32 cellular contexts compared by ENCODE assay signal in the genomic region with DNA sequence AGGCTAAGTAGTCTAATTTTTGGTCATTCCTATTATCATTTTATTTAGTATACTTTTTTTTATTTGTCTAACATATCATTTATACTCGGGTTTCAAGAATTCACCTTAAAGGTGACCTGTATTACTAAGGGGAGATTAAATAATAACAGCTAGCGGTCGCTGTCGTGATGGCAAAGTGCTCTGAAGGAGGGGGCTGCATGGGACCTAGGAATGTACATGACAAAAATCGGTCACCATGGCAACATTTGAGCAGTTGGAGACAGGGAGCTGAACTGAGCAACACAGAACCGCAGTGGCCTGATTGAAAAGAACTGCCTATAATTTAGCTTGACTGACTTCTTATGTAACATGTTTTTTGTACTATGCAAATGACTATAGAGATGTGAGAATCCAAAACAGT. TPM values are rescaled to one million over a fixed set of nuclear protein-coding genes. Genes with fewer than 3 reads are reported as not detected.
DNase-seq lines count a peak whose midpoint lies in the region; ATAC-seq, FAIRE-seq and TF ChIP-seq lines count a peak whose summit lies in the region.
"Had no signal": no experiment of that assay in that cellular context is flagged by ENCODE, and none has a peak within 500 bp of the region (broad histone marks: within the 10 kb centered on the region; RNA-seq: fewer than 3 reads in every experiment).

No MANE protein-coding gene starts in this region.

- peak; percentile 77 for DNase-seq in Ammon's horn (ENCODE audit: low spot score)
- DNase-seq in NCI-H2227 treated with DMSO at 0.1 percent for 48 hours (lab: John Stamatoyannopoulos, UW) = peak; percentile 15
- DNase-seq in cerebellum (ENCODE audit: low spot score) = peak; percentile 1
- DNase-seq in left kidney (ENCODE audit: low read depth, low spot score) = peak; percentile 48
- no peak for DNase-seq in A673 (ENCODE audit: low spot score)
- DNase-seq in HTR-8/SVneo (ENCODE audit: insufficient read length, low spot score) = no peak
- no peak for DNase-seq in stimulated activated CD4-positive, alpha-beta T cell treated with anti-CD3 and anti-CD28 coated beads, Interleukin-4, amount 100 ng/mL, for 1 hour
- DNase-seq: activated CD4-positive, alpha-beta T cell treated with anti-CD3 and anti-CD28 coated beads, Interleukin-2, amount 10 ng/mL, durations not matched to agents 24 days and 14 days; activated CD8-positive, alpha-beta memory T cell treated with anti-CD3 and anti-CD28 coated beads for 24 hours; activated T-cell treated with anti-CD3 and anti-CD28 coated beads for 4 hours; CD8-positive, alpha-beta T cell; EL; foreskin fibroblast; heart left ventricle; left cardiac atrium; MG63; NCI-H1105 treated with DMSO at 0.1 percent for 48 hours; NCI-H2029; right cardiac atrium; stimulated activated CD4-positive, alpha-beta T cell treated with anti-CD3 and anti-CD28 coated beads, Interleukin-2, amount 100 ng/mL, for 24 hours; stimulated activated CD8-positive, alpha-beta memory T cell treated with anti-CD3 and anti-CD28 coated beads, Interleukin-4, amount 100 ng/mL, for 48 hours; stimulated activated naive CD8-positive, alpha-beta T cell treated with anti-CD3 and anti-CD28 coated beads, Interleukin-15, amount 100 ng/mL, for 72 hours; T-cell; WERI-Rb-1 had no signal

- no peaks in the 10 kb centered on the region for H3K27me3 ChIP-seq in A673 (replicated peaks; ENCODE audit: insufficient read depth, low read depth, low read length, poor library complexity)
- H3K27me3 ChIP-seq: MG63 had no signal

- ATAC-seq in GM21619 (IDR thresholded peaks at IDR 0.05; ENCODE audit: unreplicated experiment) = no peak
- ATAC-seq: A549; CD8-positive, alpha-beta T cell; esophagus mucosa; GM12878; heart left ventricle; left cardiac atrium; right cardiac atrium; stimulated activated naive CD8-positive, alpha-beta T cell treated with anti-CD3 and anti-CD28 coated beads, Interleukin-15, amount 100 ng/mL, for 72 hours; T-cell had no signal

- intact Hi-C loops in A673 (cut with micrococcal nuclease; ENCODE audit: unreplicated experiment) = no loop called here

- no peaks in the 10 kb centered on the region for H3K9me3 ChIP-seq in A673 (ENCODE audit: low read depth, low read length, poor library complexity, severe bottlenecking)
- H3K9me3 ChIP-seq: A549, heart left ventricle, MG63, thoracic aorta had no signal

- CTCF ChIA-PET in A673 (lab: Charles Lee) = no interaction called here

- no peak for TF ChIP-seq CTCF in A673 (conservative IDR thresholded peaks at IDR 0.05; ENCODE audit: low read depth, low read length)

- POLR2A ChIA-PET in A673 (lab: Charles Lee; ENCODE audit: low non-redundant PET) = no interaction called here

- FAIRE-seq in HTR-8/SVneo (lab: Jason Lieb, UNC) = no peak
- FAIRE-seq: A549, bronchial epithelial cell, GM12878, urothelium cell line had no signal

- no peak overlapping the region for H3K27ac ChIP-seq in A673 (ENCODE audit: low read depth, low read length, poor library complexity, severe bottlenecking)
- H3K27ac ChIP-seq: A549, heart left ventricle, KMS-11, thoracic aorta, WERI-Rb-1 had no signal

- no peaks in the 10 kb centered on the region for H3K4me1 ChIP-seq in A673 (ENCODE audit: insufficient read depth, low read length, poor library complexity, severe bottlenecking)
- H3K4me1 ChIP-seq: A549, heart left ventricle had no signal

- H3K4me3 ChIP-seq in A673 (ENCODE audit: low read depth, low read length, poor library complexity, severe bottlenecking) = no peak overlapping the region
- H3K4me3 ChIP-seq: A549, GM12878, heart left ventricle, MG63, thoracic aorta had no signal

- no peaks in the 10 kb centered on the region for H3K36me3 ChIP-seq in A673 (ENCODE audit: insufficient read depth, low read length, poor library complexity, severe bottlenecking)
- H3K36me3 ChIP-seq: heart left ventricle, MG63, thoracic aorta, WERI-Rb-1 had no signal

- BruUV-seq in A673 (replicated peaks; lab: Mats Ljungman, UMichigan) = no TSS peak

RNA-seq across cellular contexts. Expression of gene EPHA4, which starts 34.3 kb away (rescaled TPM):
- total RNA-seq in cerebellum (84.7 TPM), A673 (2021) (34.4 and 39.5 TPM in 2 replicates)

Comparison
In these comparisons a context has a peak if more than half of its experiments do, and no peak if none do; other contexts are left out.
1. DNase-seq: peak in Ammon's horn (single experiment), NCI-H2227 treated with DMSO at 0.1 percent for 48 hours (single experiment), cerebellum (single experiment) and left kidney (single experiment); none in A673 (single experiment), HTR-8/SVneo (single experiment) and stimulated activated CD4-positive, alpha-beta T cell treated with anti-CD3 and anti-CD28 coated beads, Interleukin-4, amount 100 ng/mL, for 1 hour (single experiment).